21 cellular contexts compared by ENCODE assay signal in genomic region chr1:16128338-16128741, GRCh38. TPM values are rescaled to one million over a fixed set of nuclear protein-coding genes. Genes with fewer than 3 reads are reported as not detected.
DNase-seq lines count a peak whose midpoint lies in the region; ATAC-seq and TF ChIP-seq lines count a peak whose summit lies in the region.
"Had no signal": no experiment of that assay in that cellular context is flagged by ENCODE, and none has a peak within 500 bp of the region (broad histone marks: within the 10 kb centered on the region; RNA-seq: fewer than 3 reads in every experiment).

No MANE protein-coding gene starts in this region.

- H3K4me1 ChIP-seq in neuronal stem cell (ENCODE audit: control insufficient read depth in 2 of 2, insufficient read depth in 1 of 2, low read depth in 1 of 2, low read length in 2 of 2) (peaks cover 0 to 5% of the 10 kb centered on the region in 2 donors), tibial nerve (peaks cover 0 to 56% (median 4%) of the 10 kb centered on the region in 4 donors), hepatocyte (ENCODE audit: insufficient read depth) (no peaks in the 10 kb centered on the region)

- H2AK5ac ChIP-seq in neuronal stem cell (ENCODE audit: low read depth, low read length): no peak overlapping the region

- no peak overlapping the region for H3K9ac ChIP-seq in neuronal stem cell (ENCODE audit: low read depth, low read length, poor library complexity)
- H3K9ac ChIP-seq: SK-N-SH had no signal

- H3K4ac ChIP-seq in neuronal stem cell (ENCODE audit: low read length): no peak overlapping the region

- POLR2A ChIA-PET in RWPE1 (lab: Yijun Ruan, JAX; ENCODE audit: low non-redundant PET): no interaction called here

- no peak overlapping the region for H3K4me3 ChIP-seq in neuronal stem cell (ENCODE audit: low read length in 2 of 2)
- H3K4me3 ChIP-seq in tibial nerve: no peak overlapping the region
- H3K4me3 ChIP-seq in lower leg skin (ENCODE audit: low read depth, poor library complexity, severe bottlenecking): no peak overlapping the region
- no peak overlapping the region for H3K4me3 ChIP-seq in hepatocyte

- WGBS in neuronal stem cell (ENCODE audit: extremely low coverage in 2 of 2, insufficient read length in 2 of 2, insufficient replicate concordance in 1 of 2), 2 donors: no CpG with 5 or more reads among the region's 6 CpGs
- 42 to 44% methylated on average over 6 of the region's 6 CpGs for WGBS in tibial nerve, 2 donors
- WGBS in lower leg skin, 2 donors: 56 to 65% methylated on average over 5 to 6 of the region's 6 CpGs
- WGBS in hepatocyte (ENCODE audit: low lambda C conversion rate, missing lambda C conversion rate): 66% methylated on average over 6 of the region's 6 CpGs

- no peak overlapping the region for H2BK15ac ChIP-seq in neuronal stem cell (ENCODE audit: low read length)

- H2BK12ac ChIP-seq in neuronal stem cell (ENCODE audit: low read length): no peak overlapping the region

- CTCF ChIA-PET in RWPE1 (lab: Yijun Ruan, JAX): interaction anchor here (0.8 kb wide), 1 partner anchor 26 kb away, joined by 7 read pairs; no protein-coding TSS in a partner anchor

- H4K8ac ChIP-seq in neuronal stem cell (ENCODE audit: low read depth, low read length): no peak overlapping the region

- intact Hi-C loops in Right ventricle myocardium superior (cut with DNase I) (no loop called here), lower leg skin (cut with DNase I; ENCODE audit: low total_unique reads) (no loop called here)

- DNase-seq in RWPE1 (ENCODE audit: low spot score): no peak
- no peak for DNase-seq in Right ventricle myocardium superior
- DNase-seq in neuronal stem cell (ENCODE audit: low spot score): no peak
- DNase-seq in tibial nerve (ENCODE audit: low spot score in 2 of 2): no peak
- no peak for DNase-seq in NCI-H82 (lab: John Stamatoyannopoulos, UW)
- DNase-seq in lower leg skin (ENCODE audit: low spot score in 2 of 2): no peak
- DNase-seq in hepatocyte (ENCODE audit: low spot score): no peak
- no peak for DNase-seq in NAMALWA (ENCODE audit: low spot score)
- DNase-seq: activated CD4-positive, alpha-beta T cell treated with anti-CD3 and anti-CD28 coated beads, Interleukin-2, amount 50 U/mL, for 1 hour; activated CD8-positive, alpha-beta memory T cell treated with anti-CD3 and anti-CD28 coated beads, Interleukin-2, amount 50 U/mL, for 48 hours; activated naive CD8-positive, alpha-beta T cell treated with anti-CD3 and anti-CD28 coated beads for 36 hours; HCEC 1CT; NCI-H1694; stimulated activated naive CD4-positive, alpha-beta T cell treated with Interleukin-2 at 50 U/mL for 16 hours had no signal

- H3K27me3 ChIP-seq in neuronal stem cell (ENCODE audit: control insufficient read depth in 3 of 3, insufficient read depth in 3 of 3, low read depth in 1 of 3, low read length in 3 of 3) (no peaks in the 10 kb centered on the region), tibial nerve (no peaks in the 10 kb centered on the region), hepatocyte (no peaks in the 10 kb centered on the region)

- no peak overlapping the region for H4K91ac ChIP-seq in neuronal stem cell (ENCODE audit: low read depth, low read length, poor library complexity)

- H3K9me2 ChIP-seq in hepatocyte (replicated peaks; ENCODE audit: insufficient read depth): no peaks in the 10 kb centered on the region
- H3K9me2 ChIP-seq: SK-N-SH had no signal

- no peaks in the 10 kb centered on the region for H4K20me1 ChIP-seq in hepatocyte (ENCODE audit: insufficient read depth, poor library complexity, severe bottlenecking)

- H3K18ac ChIP-seq in neuronal stem cell (ENCODE audit: low read length): peak overlapping the region; percentile 35

- H3K27ac ChIP-seq in RWPE1 (peak overlapping the region; percentile 80), neuronal stem cell (replicated peaks; ENCODE audit: low read length) (no peak overlapping the region), tibial nerve (peak overlapping the region in 3 of 4 donors; percentile 17 to 70 (median 62)), hepatocyte (no peak overlapping the region)
- H3K27ac ChIP-seq: C4-2B, neutrophil had no signal

- no peak for TF ChIP-seq CTCF in RWPE1 (conservative IDR thresholded peaks at IDR 0.05; ENCODE audit: low read depth)
- no peak for TF ChIP-seq CTCF in tibial nerve (IDR thresholded peaks at IDR 0.05)
- no peak for TF ChIP-seq CTCF in lower leg skin (IDR thresholded peaks at IDR 0.05)
- TF ChIP-seq CTCF in hepatocyte (IDR thresholded peaks at IDR 0.05; ENCODE audit: poor library complexity): no peak

- H3K79me2 ChIP-seq in hepatocyte: no peaks in the 10 kb centered on the region

- peaks cover 8% of the 10 kb centered on the region for H3K79me1 ChIP-seq in neuronal stem cell (ENCODE audit: low read depth, low read length)

- peak in 1 of 2 donors; percentile 50 for TF ChIP-seq EP300 in tibial nerve (IDR thresholded peaks at IDR 0.05)

- no peak for TF ChIP-seq POLR2A in tibial nerve (IDR thresholded peaks at IDR 0.05)
- TF ChIP-seq POLR2A in lower leg skin (IDR thresholded peaks at IDR 0.05): no peak

- H2AFZ ChIP-seq in neuronal stem cell (ENCODE audit: low read length) (no peak overlapping the region), hepatocyte (no peak overlapping the region)

- H3K4me2 ChIP-seq in neuronal stem cell (ENCODE audit: insufficient read depth, low read length, poor library complexity, severe bottlenecking) (no peak overlapping the region), hepatocyte (no peak overlapping the region)
- H3K4me2 ChIP-seq: SK-N-SH had no signal

- H3K9me3 ChIP-seq in neuronal stem cell (replicated peaks in 1 of 2; ENCODE audit: control insufficient read depth in 2 of 2, insufficient read depth in 1 of 2, low read depth in 1 of 2, low read length in 2 of 2) (peaks cover 0 to 2% of the 10 kb centered on the region in 2 donors), tibial nerve (no peaks in the 10 kb centered on the region), hepatocyte (ENCODE audit: low read depth) (no peaks in the 10 kb centered on the region)
- H3K9me3 ChIP-seq: neutrophil, SK-N-SH had no signal

- peak overlapping the region; percentile 52 for H3K23ac ChIP-seq in neuronal stem cell (ENCODE audit: low read depth, low read length, poor library complexity)

- H2BK120ac ChIP-seq in neuronal stem cell (ENCODE audit: low read depth, low read length): no peak overlapping the region

- no peak overlapping the region for H3K14ac ChIP-seq in neuronal stem cell (ENCODE audit: low read length)

- ATAC-seq in Right ventricle myocardium superior (ENCODE audit: poor library complexity): peak; percentile 46

- no peak overlapping the region for H2BK5ac ChIP-seq in neuronal stem cell (ENCODE audit: low read length)

- H3K36me3 ChIP-seq in neuronal stem cell (replicated peaks in 1 of 2; ENCODE audit: control insufficient read depth in 2 of 2, insufficient read depth in 2 of 2, low read length in 2 of 2) (peaks cover 78 to 96% of the 10 kb centered on the region in 2 donors), tibial nerve (peaks cover 0 to 95% (median 10%) of the 10 kb centered on the region in 3 donors), hepatocyte (replicated peaks; ENCODE audit: insufficient read depth, low read depth) (no peaks in the 10 kb centered on the region)
- H3K36me3 ChIP-seq: neutrophil had no signal

RNA-seq across cellular contexts. Expression of gene EPHA2, which starts 27.5 kb away (rescaled TPM):
- total RNA-seq in Right ventricle myocardium superior: 7.3 TPM
- 74.6 TPM for polyA plus RNA-seq in neuronal stem cell (2013, experiment 1 of 2)
- polyA plus RNA-seq in neuronal stem cell (2013, experiment 2 of 2): 73.7 TPM
- total RNA-seq in tibial nerve: 10 to 100 TPM; 30.0 to 66.9 (median 35.9) TPM
- 10 to 100 TPM; 63.6 to 83.8 (median 68.8) TPM for total RNA-seq in lower leg skin
- 26.7 and 27.3 TPM in 2 replicates for total RNA-seq in hepatocyte
- polyA plus RNA-seq in hepatocyte: 20.0 and 20.4 TPM in 2 replicates
- total RNA-seq: activated T-helper 2 cell treated with anti-CD3 and anti-CD28 coated beads, Interferon-gamma antibody, Interleukin-2, Interleukin-4, amounts not matched to agents 10 μg/mL and 5 μg/mL and 100 μg/mL, durations not matched to agents 14 hours and 24 hours and 36 hours; T-helper 2 cell treated with Interferon-gamma antibody and Interleukin-4, amounts not matched to agents 100 ng/mL and 5 ng/mL, for 36 hours had no signal

RNA-seq across cellular contexts. Expression of gene FAM131C, which starts 54.9 kb away (rescaled TPM):
- total RNA-seq in Right ventricle myocardium superior (4.5 TPM), tibial nerve (not detected), lower leg skin (1 to 10 TPM; 1.1 to 2.6 (median 1.7) TPM), hepatocyte (3.3 and 3.5 TPM in 2 replicates)
- polyA plus RNA-seq in neuronal stem cell (2013, experiment 1 of 2): 8.9 TPM
- polyA plus RNA-seq in neuronal stem cell (2013, experiment 2 of 2): 9.1 TPM
- 7.5 and 11.7 TPM in 2 replicates for polyA plus RNA-seq in hepatocyte
- total RNA-seq: lung microvascular endothelial cell, RPMI7951 had no signal

Comparison
In these comparisons a context has a peak if more than half of its experiments do, and no peak if none do; other contexts are left out.
1. H3K27ac ChIP-seq: peak in RWPE1 (single experiment) and tibial nerve (3 of 4); none in neuronal stem cell (single experiment) and hepatocyte (single experiment).